19 cellular contexts compared by ENCODE assay signal in the genomic region with DNA sequence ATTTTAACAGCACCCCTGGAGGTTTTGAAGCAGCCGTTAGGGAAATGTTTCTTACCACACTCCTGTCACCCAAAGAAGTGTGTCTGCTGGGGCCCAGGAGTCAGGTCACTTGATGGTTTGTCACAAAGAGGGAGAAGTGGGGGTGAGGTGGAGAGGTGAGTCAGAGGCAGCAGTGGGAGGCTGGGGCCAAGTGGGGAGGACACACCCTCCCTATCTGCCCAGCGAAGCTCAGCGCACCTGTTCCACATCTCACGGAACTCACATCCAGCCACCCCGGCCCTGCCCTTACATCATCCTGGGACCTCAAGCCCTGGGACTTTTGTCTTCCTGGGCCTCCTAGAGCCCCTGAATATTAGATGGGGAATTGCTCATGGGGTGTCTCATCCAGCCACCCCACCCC.
DNase-seq lines count a peak whose midpoint lies in the region; ATAC-seq, FAIRE-seq and TF ChIP-seq lines count a peak whose summit lies in the region.
"Had no signal": no experiment of that assay in that cellular context is flagged by ENCODE, and none has a peak within 500 bp of the region (broad histone marks: within the 10 kb centered on the region; RNA-seq: fewer than 3 reads in every experiment).

No MANE protein-coding gene starts in this region.

- no peak for TF ChIP-seq CTCF in PC-9 (conservative IDR thresholded peaks at IDR 0.05)

- no peak overlapping the region for H2AFZ ChIP-seq in PC-9

- ATAC-seq in HG03442 (IDR thresholded peaks at IDR 0.05; ENCODE audit: unreplicated experiment) = no peak
- ATAC-seq in GM18868 (IDR thresholded peaks at IDR 0.05; ENCODE audit: unreplicated experiment) = no peak

- H3K36me3 ChIP-seq in PC-9 (ENCODE audit: low read depth) = no peaks in the 10 kb centered on the region
- H3K36me3 ChIP-seq in small intestine (ENCODE audit: control insufficient read depth in 2 of 2, insufficient read depth in 2 of 2, low read length in 2 of 2) = no peaks in the 10 kb centered on the region
- H3K36me3 ChIP-seq: BE2C had no signal

- no TSS peak for BruUV-seq in PC-9 (replicated peaks; lab: Mats Ljungman, UMichigan)

- H4K20me1 ChIP-seq in PC-9 (ENCODE audit: insufficient read depth) = no peaks in the 10 kb centered on the region

- H3K4me3 ChIP-seq in PC-9 = no peak overlapping the region
- no peak overlapping the region for H3K4me3 ChIP-seq in small intestine (ENCODE audit: low read depth in 1 of 2, low read length in 2 of 2)
- H3K4me3 ChIP-seq: SK-N-MC had no signal

- FAIRE-seq in small intestine (lab: Jason Lieb, UNC) = no peak
- FAIRE-seq: H54 had no signal

- 0 out of 2 replicates have a peak overlapping the region, but pooled peaks have one; percentile 21 for H3K4me2 ChIP-seq in PC-9

- no peak overlapping the region for H3K27ac ChIP-seq in PC-9
- no peak overlapping the region for H3K27ac ChIP-seq in small intestine (ENCODE audit: low read depth in 1 of 2, low read length in 1 of 2)
- H3K27ac ChIP-seq: SK-N-MC had no signal

- H3K4me1 ChIP-seq in PC-9 (replicated peaks; ENCODE audit: insufficient read depth) = peaks cover 18% of the 10 kb centered on the region
- no peaks in the 10 kb centered on the region for H3K4me1 ChIP-seq in small intestine (ENCODE audit: control insufficient read depth in 2 of 2, insufficient read depth in 1 of 2, low read depth in 1 of 2, low read length in 1 of 2)
- H3K4me1 ChIP-seq: BE2C had no signal

- H3K27me3 ChIP-seq in PC-9 (ENCODE audit: insufficient read depth, low read depth) = no peaks in the 10 kb centered on the region
- H3K27me3 ChIP-seq in small intestine (ENCODE audit: control insufficient read depth in 2 of 2, insufficient read depth in 2 of 2, low read length in 2 of 2) = peaks cover 0 to 11% of the 10 kb centered on the region in 2 donors
- H3K27me3 ChIP-seq: BE2C had no signal

- H3F3A ChIP-seq in PC-9 (ENCODE audit: insufficient read depth, low read depth) = no peaks in the 10 kb centered on the region

- CTCF ChIA-PET in PC-9 (lab: Charles Lee) = interaction anchor here (0.6 kb wide), 1 partner anchor 700 kb away, joined by 4 read pairs; no protein-coding TSS in a partner anchor

- H3K9me3 ChIP-seq in PC-9 (ENCODE audit: insufficient read depth, low read depth) (no peaks in the 10 kb centered on the region), small intestine (ENCODE audit: control insufficient read depth, low read depth) (no peaks in the 10 kb centered on the region)
- H3K9me3 ChIP-seq: BE2C had no signal

- DNase-seq in COLO668 (lab: John Stamatoyannopoulos, UW; ENCODE audit: unreplicated experiment) (peak; percentile 67), PC-9 (peak; percentile 48 to 65), kidney tubule cell (ENCODE audit: low spot score) (peak; percentile 13), small intestine (peak; percentile 21), HPDE6-E6E7 (ENCODE audit: extremely low spot score) (no peak), AML-193 (lab: John Stamatoyannopoulos, UW) (no peak)
- DNase-seq: 8988T; BE2C; CD4-positive, alpha-beta T cell; DMS79; NCI-H1417; NCI-H187; NCI-H2107; NCI-H2227 treated with DMSO at 0.1 percent for 48 hours; NCI-H524 had no signal

- intact Hi-C loops in PC-9 (cut with micrococcal nuclease; ENCODE audit: unreplicated experiment) = no loop called here

- H3K79me2 ChIP-seq in PC-9 (ENCODE audit: low read depth) = no peaks in the 10 kb centered on the region

- POLR2A ChIA-PET in PC-9 (lab: Charles Lee; ENCODE audit: unreplicated experiment) = no interaction called here

- H3K9me2 ChIP-seq in PC-9 (ENCODE audit: insufficient read depth) = no peaks in the 10 kb centered on the region

- 6 to 78% (median 29%) methylated on average over 5 of the region's 5 CpGs for WGBS in small intestine, 3 donors

Comparison
In these comparisons a context has a peak if more than half of its experiments do, and no peak if none do; other contexts are left out.
1. DNase-seq: peak in COLO668 (single experiment), PC-9 (2 of 2), kidney tubule cell (single experiment) and small intestine (single experiment); none in HPDE6-E6E7 (single experiment) and AML-193 (0 of 2).